Comparison of ENCODE assay signal across 17 cellular contexts in the genomic region with DNA sequence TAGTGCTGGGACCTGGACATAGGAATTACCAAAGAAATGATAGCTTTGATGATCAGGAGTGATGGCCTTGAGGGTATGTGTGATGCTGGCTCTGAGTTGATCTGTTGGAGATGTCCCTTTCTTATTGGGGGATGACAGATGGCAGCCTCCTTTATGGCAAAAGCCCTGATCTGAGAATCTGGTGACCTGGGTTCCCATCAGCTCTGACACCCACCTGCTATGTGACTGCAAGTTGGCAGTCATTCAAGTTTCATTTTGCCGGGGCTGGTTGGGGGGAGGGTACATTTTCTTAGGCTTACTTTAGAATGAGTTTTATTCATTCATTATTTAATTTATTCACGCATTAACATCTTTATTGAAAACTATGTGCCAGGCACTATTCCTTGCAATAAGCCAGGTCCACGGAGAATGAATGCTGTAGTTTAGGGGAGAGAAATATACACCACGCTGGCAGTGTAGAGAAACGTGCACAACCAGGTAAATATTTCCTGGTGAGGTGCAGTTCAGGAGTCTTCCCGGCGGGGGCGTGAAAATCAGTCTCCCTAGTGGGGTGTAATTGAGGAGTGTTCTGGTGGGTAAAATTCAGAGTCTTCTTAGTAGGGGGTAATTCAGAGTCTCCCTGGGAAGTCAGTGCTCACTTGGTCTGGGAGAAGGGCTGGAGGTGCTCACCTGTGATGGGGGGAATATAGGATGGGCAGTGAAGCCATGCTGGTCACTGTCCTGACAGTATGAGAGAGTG.
DNase-seq lines count a peak whose midpoint lies in the region; ATAC-seq and TF ChIP-seq lines count a peak whose summit lies in the region.
"Had no signal": no experiment of that assay in that cellular context is flagged by ENCODE, and none has a peak within 500 bp of the region (broad histone marks: within the 10 kb centered on the region; RNA-seq: fewer than 3 reads in every experiment).

No MANE protein-coding gene starts in this region.

- peaks cover 12 to 20% of the 10 kb centered on the region in 2 experiments for H3K27me3 ChIP-seq in mesenchymal stem cell (ENCODE audit: control insufficient read depth in 1 of 2, insufficient read depth in 1 of 2, low read length in 2 of 2)
- H3K27me3 ChIP-seq in heart left ventricle: peaks cover 0 to 6% (median 0%) of the 10 kb centered on the region in 9 donors

- H2AFZ ChIP-seq in mesenchymal stem cell (ENCODE audit: low read depth, low read length): no peak overlapping the region

- H2BK15ac ChIP-seq in mesenchymal stem cell (ENCODE audit: low read depth, poor library complexity, severe bottlenecking): no peak overlapping the region

- H3K23ac ChIP-seq in mesenchymal stem cell (ENCODE audit: low read length in 2 of 2): no peak overlapping the region

- H3K4me2 ChIP-seq in mesenchymal stem cell (ENCODE audit: low read length, poor library complexity, severe bottlenecking): no peak overlapping the region

- WGBS in mesenchymal stem cell: 46% methylated on average over 6 of the region's 8 CpGs
- WGBS in heart left ventricle, 4 donors: 48 to 63% (median 55%) methylated on average over 8 of the region's 8 CpGs

- H3K27ac ChIP-seq in VCaP (no peak overlapping the region), mesenchymal stem cell (ENCODE audit: low read length, poor library complexity, severe bottlenecking) (no peak overlapping the region), heart left ventricle (no peak overlapping the region)
- H3K27ac ChIP-seq: left ventricle myocardium inferior had no signal

- no peak overlapping the region for H2AK5ac ChIP-seq in mesenchymal stem cell (ENCODE audit: low read length, severe bottlenecking)

- TF ChIP-seq POLR2A in heart left ventricle (IDR thresholded peaks at IDR 0.05): no peak

- no peak overlapping the region for H4K91ac ChIP-seq in mesenchymal stem cell (ENCODE audit: low read length)

- peaks cover 1% of the 10 kb centered on the region for H3K79me1 ChIP-seq in mesenchymal stem cell (replicated peaks; ENCODE audit: low read length, poor library complexity, severe bottlenecking)

- H3K9ac ChIP-seq in mesenchymal stem cell (ENCODE audit: low read length): no peak overlapping the region

- H3K36me3 ChIP-seq in mesenchymal stem cell (ENCODE audit: control insufficient read depth in 1 of 2, insufficient read depth in 2 of 2, low read depth in 1 of 2, low read length in 2 of 2) (no peaks in the 10 kb centered on the region), heart left ventricle (no peaks in the 10 kb centered on the region)
- H3K36me3 ChIP-seq: left ventricle myocardium inferior had no signal

- H3K4me3 ChIP-seq in mesenchymal stem cell (ENCODE audit: insufficient read depth in 1 of 2, low read depth in 1 of 2, low read length in 2 of 2) (no peak overlapping the region), heart left ventricle (no peak overlapping the region)
- H3K4me3 ChIP-seq: left ventricle myocardium inferior had no signal

- no peak overlapping the region for H3K4ac ChIP-seq in mesenchymal stem cell (ENCODE audit: low read depth in 1 of 2, low read length in 2 of 2)

- no peak overlapping the region for H4K8ac ChIP-seq in mesenchymal stem cell (ENCODE audit: low read length)

- no peak overlapping the region for H2BK12ac ChIP-seq in mesenchymal stem cell (ENCODE audit: low read length in 2 of 2)

- TF ChIP-seq CTCF in VCaP (conservative IDR thresholded peaks at IDR 0.05) (peak; percentile 34), heart left ventricle (IDR thresholded peaks at IDR 0.05) (no peak)

- no peaks in the 10 kb centered on the region for H3K4me1 ChIP-seq in mesenchymal stem cell (ENCODE audit: control insufficient read depth, insufficient read depth, low read depth, low read length)
- H3K4me1 ChIP-seq in heart left ventricle: no peaks in the 10 kb centered on the region
- H3K4me1 ChIP-seq: left ventricle myocardium inferior had no signal

- H2BK120ac ChIP-seq in mesenchymal stem cell (ENCODE audit: low read depth, low read length): no peak overlapping the region

- no peak overlapping the region for H2BK5ac ChIP-seq in mesenchymal stem cell (ENCODE audit: low read depth, low read length, poor library complexity, severe bottlenecking)

- no peak overlapping the region for H3K14ac ChIP-seq in mesenchymal stem cell (ENCODE audit: low read length in 2 of 2)

- H3K9me3 ChIP-seq in mesenchymal stem cell (ENCODE audit: control insufficient read depth, low read length) (peaks cover 12% of the 10 kb centered on the region), heart left ventricle (peaks cover 0 to 7% (median 0%) of the 10 kb centered on the region in 12 donors)

- peak; percentile 49 for DNase-seq in NCI-H510A treated with DMSO at 0.1 percent for 48 hours (lab: John Stamatoyannopoulos, UW)
- DNase-seq in NCI-H510A (lab: John Stamatoyannopoulos, UW): no peak
- peak; percentile 7 for DNase-seq in NCI-H1436 treated with DMSO at 0.1 percent for 48 hours (lab: John Stamatoyannopoulos, UW)
- DNase-seq in EL: no peak
- no peak for DNase-seq in iPS-NIHi11 (ENCODE audit: low spot score)
- no peak for DNase-seq in mesenchymal stem cell
- DNase-seq in heart left ventricle: no peak
- DNase-seq: activated CD4-positive, alpha-beta T cell treated with anti-CD3 and anti-CD28 coated beads for 4 hours; activated CD8-positive, alpha-beta memory T cell treated with anti-CD3 and anti-CD28 coated beads, Interleukin-2, amount 10 ng/mL, durations not matched to agents 7 days and 5 days; left ventricle myocardium inferior; midbrain; MV-4-11; stimulated activated CD4-positive, alpha-beta T cell treated with anti-CD3 and anti-CD28 coated beads, Interleukin-2, amount 100 ng/mL, for 24 hours; stimulated activated naive B cell treated with anti-CD40 and anti-IgM and Interleukin-4, amounts not matched to agents 10 μg/mL and 1 μg/mL and 100 μg/mL, for 72 hours; SW 1271 had no signal

- no peak for ATAC-seq in heart left ventricle
- ATAC-seq: activated CD8-positive, alpha-beta memory T cell treated with anti-CD3 and anti-CD28 coated beads, Interleukin-2, amount 10 ng/mL, durations not matched to agents 7 days and 5 days; activated T-helper 17 cell treated with anti-CD3 and anti-CD28 coated beads, Interleukin-2, amount 50 U/mL, for 72 hours; stimulated activated naive B cell treated with anti-CD40 and anti-IgM and Interleukin-4, amounts not matched to agents 10 μg/mL and 1 μg/mL and 100 μg/mL, for 72 hours had no signal

- intact Hi-C loops in heart left ventricle (cut with DNase I): no loop called here

- H3K18ac ChIP-seq in mesenchymal stem cell (ENCODE audit: low read depth in 1 of 2, low read length in 2 of 2): no peak overlapping the region

Comparison
In these comparisons a context has a peak if more than half of its experiments do, and no peak if none do; other contexts are left out.
1. DNase-seq: peak in NCI-H510A treated with DMSO at 0.1 percent for 48 hours (single experiment) and NCI-H1436 treated with DMSO at 0.1 percent for 48 hours (single experiment); none in NCI-H510A (single experiment), EL (single experiment), iPS-NIHi11 (single experiment), mesenchymal stem cell (single experiment) and heart left ventricle (0 of 5).